In the genomic region with DNA sequence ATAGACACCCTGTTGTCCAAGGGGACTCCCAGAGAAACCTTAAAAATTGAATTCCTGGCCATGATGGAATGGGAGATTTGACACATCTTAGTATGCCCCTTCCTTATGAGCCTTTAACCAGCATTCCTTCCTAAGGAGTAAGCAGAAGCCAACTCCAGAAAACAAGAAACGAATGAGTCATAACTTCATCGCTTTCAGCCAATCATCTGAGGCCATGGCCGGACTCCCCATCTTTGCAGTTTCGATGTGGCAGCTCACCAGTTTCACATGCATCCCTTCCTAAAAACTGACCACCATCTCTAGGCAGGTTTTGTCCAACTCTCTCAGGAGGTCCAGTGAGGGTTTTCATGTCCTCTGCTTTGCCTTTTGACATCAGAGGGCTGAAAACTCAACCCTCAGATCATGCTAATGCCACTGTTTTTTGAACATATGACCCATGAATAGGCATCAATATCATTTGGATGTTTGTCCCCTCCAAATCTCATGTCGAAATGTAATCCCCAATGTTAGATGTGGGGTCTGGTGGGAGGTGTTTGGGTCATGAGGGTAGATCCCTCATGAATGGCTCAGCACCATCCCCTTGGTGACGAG, we compare ENCODE assay signal across 12 cellular contexts. TPM values are rescaled to one million over a fixed set of nuclear protein-coding genes. Genes with fewer than 3 reads are reported as not detected.
DNase-seq lines count a peak whose midpoint lies in the region; ATAC-seq and TF ChIP-seq lines count a peak whose summit lies in the region.
"Had no signal": no experiment of that assay in that cellular context is flagged by ENCODE, and none has a peak within 500 bp of the region (broad histone marks: within the 10 kb centered on the region; RNA-seq: fewer than 3 reads in every experiment).

No MANE protein-coding gene starts in this region.

- TF ChIP-seq CTCF in IMR-90 (conservative IDR thresholded peaks at IDR 0.05; ENCODE audit: low read depth, low read length) (no peak), cardiac fibroblast (IDR thresholded peaks at IDR 0.05; ENCODE audit: low read depth, low read length) (no peak), smooth muscle cell (IDR thresholded peaks at IDR 0.05; ENCODE audit: borderline replicate concordance, insufficient read depth, poor library complexity, severe bottlenecking) (no peak)

- H3K4me1 ChIP-seq in IMR-90 (ENCODE audit: control insufficient read depth, insufficient read depth, low read length): peaks cover 6% of the 10 kb centered on the region
- peaks cover 12% of the 10 kb centered on the region for H3K4me1 ChIP-seq in smooth muscle cell (ENCODE audit: low read depth)
- peaks cover 6% of the 10 kb centered on the region for H3K4me1 ChIP-seq in HAP-1

- in situ Hi-C loops in IMR-90 (cut with MboI; ENCODE audit: low sequenced_read_pairs) (no loop called here), HAP-1 (cut with MboI; ENCODE audit: low sequenced_read_pairs) (no loop called here)

- no peak overlapping the region; the same call in 2 of the 3 replicates for H2BK15ac ChIP-seq in IMR-90 (ENCODE audit: low read depth, low read length)

- DNase-seq in IMR-90 (peak; percentile 69), cardiac fibroblast (ENCODE audit: low read depth in 2 of 2) (peak; percentile 35 to 83), smooth muscle cell (lab: John Stamatoyannopoulos, UW; ENCODE audit: unreplicated experiment) (no peak), GOT3 (lab: John Stamatoyannopoulos, UW) (no peak), HAP-1 (ENCODE audit: low spot score in 2 of 2) (no peak)
- no peak for DNase-seq in stimulated activated CD4-positive, alpha-beta T cell treated with anti-CD3 and anti-CD28 coated beads, Interleukin-2, amount 100 ng/mL, for 24 hours
- DNase-seq in stimulated activated CD4-positive, alpha-beta T cell treated with anti-CD3 and anti-CD28 coated beads, Interleukin-4, amount 100 ng/mL, for 4 hours: no peak
- DNase-seq: activated T-cell treated with anti-CD3 and anti-CD28 coated beads, Interleukin-2, amount 50 U/mL, for 48 hours; NCI-H2227 treated with DMSO at 0.1 percent for 48 hours; WERI-Rb-1 had no signal

- peak; percentile 64 for ATAC-seq in GM19395 (IDR thresholded peaks at IDR 0.05; ENCODE audit: unreplicated experiment)
- ATAC-seq in IMR-90 (ENCODE audit: low read depth): peak; percentile 75
- ATAC-seq: Panc1 had no signal

- no peak overlapping the region for H3K18ac ChIP-seq in IMR-90 (ENCODE audit: low read depth, low read length)

- H3K4me2 ChIP-seq in IMR-90 (ENCODE audit: low read depth, low read length) (no peak overlapping the region), smooth muscle cell (no peak overlapping the region)

- CTCF ChIA-PET in IMR-90 (lab: Yijun Ruan, JAX): no interaction called here

- no peak overlapping the region for H2BK20ac ChIP-seq in IMR-90 (ENCODE audit: low read depth, low read length)

- H3K9me3 ChIP-seq in IMR-90 (ENCODE audit: control insufficient read depth, insufficient read depth, low read length) (no peaks in the 10 kb centered on the region), smooth muscle cell (replicated peaks; ENCODE audit: low read depth) (no peaks in the 10 kb centered on the region), HAP-1 (no peaks in the 10 kb centered on the region)

- H3K36me3 ChIP-seq in IMR-90 (ENCODE audit: control insufficient read depth, insufficient read depth, low read length) (no peaks in the 10 kb centered on the region), smooth muscle cell (ENCODE audit: low read depth) (no peaks in the 10 kb centered on the region), HAP-1 (replicated peaks) (no peaks in the 10 kb centered on the region; the same call in 1 of the 2 replicates)

- no peaks in the 10 kb centered on the region for H3K27me3 ChIP-seq in IMR-90 (ENCODE audit: control insufficient read depth, insufficient read depth, low read length)
- H3K27me3 ChIP-seq in smooth muscle cell (ENCODE audit: low read depth): no peaks in the 10 kb centered on the region
- H3K27me3 ChIP-seq in HAP-1 (ENCODE audit: low read depth): no peaks in the 10 kb centered on the region

- H3K27ac ChIP-seq in IMR-90 (ENCODE audit: insufficient read depth, low read length) (no peak overlapping the region), smooth muscle cell (ENCODE audit: low read depth) (peak overlapping the region; percentile 48)
- H3K27ac ChIP-seq: WERI-Rb-1 had no signal

- intact Hi-C loops in IMR-90 (cut with micrococcal nuclease): no loop called here

- peaks cover 74% of the 10 kb centered on the region for H3K79me2 ChIP-seq in smooth muscle cell (ENCODE audit: low read depth)

- H3K56ac ChIP-seq in IMR-90 (ENCODE audit: extremely low read depth, insufficient read depth, low read length): no peak overlapping the region

- peaks cover 3% of the 10 kb centered on the region for H3F3A ChIP-seq in smooth muscle cell (ENCODE audit: low read depth)

- no peaks in the 10 kb centered on the region for H4K20me1 ChIP-seq in IMR-90 (ENCODE audit: insufficient read depth, low read length)
- peaks cover 43% of the 10 kb centered on the region for H4K20me1 ChIP-seq in smooth muscle cell (ENCODE audit: low read depth)

- 0 out of 2 replicates have a peak overlapping the region, but pooled peaks have one; percentile 5 for H3K4ac ChIP-seq in IMR-90 (ENCODE audit: low read depth, low read length)

- H4K5ac ChIP-seq in IMR-90 (ENCODE audit: low read depth, low read length): no peak overlapping the region

- peaks cover 2% of the 10 kb centered on the region; the same call in 1 of the 2 replicates for H3K9me1 ChIP-seq in IMR-90 (ENCODE audit: insufficient read depth, low read length)

- BruUV-seq in IMR-90 (replicated peaks; lab: Mats Ljungman, UMichigan): no TSS peak

- H2BK120ac ChIP-seq in IMR-90 (ENCODE audit: low read depth, low read length): no peak overlapping the region

- 71% methylated on average over 4 of the region's 6 CpGs; no CpG with 5 or more reads in 1 of the 2 experiments for WGBS in IMR-90 (ENCODE audit: extremely low coverage in 2 of 2, insufficient read length in 1 of 2), 2 experiments
- 84% methylated on average over 6 of the region's 6 CpGs for WGBS in smooth muscle cell (ENCODE audit: low lambda C conversion rate)

- dilution Hi-C loops in IMR-90 (cut with HindIII; ENCODE audit: low sequenced_read_pairs, unreplicated experiment): no loop called here

- no peak overlapping the region for H3K23ac ChIP-seq in IMR-90 (ENCODE audit: low read depth, low read length)

- peak overlapping the region in 1 of 2 experiments; percentile 34; a peak in 1 of 4 replicates for H4K8ac ChIP-seq in IMR-90 (ENCODE audit: low read depth in 2 of 2, low read length in 2 of 2)

- POLR2A ChIA-PET in IMR-90 (lab: Charles Lee; ENCODE audit: unreplicated experiment): no interaction called here

- H2AFZ ChIP-seq in IMR-90 (replicated peaks; ENCODE audit: low read length, poor library complexity): no peak overlapping the region
- H2AFZ ChIP-seq in smooth muscle cell (ENCODE audit: low read depth): no peak overlapping the region

- peaks cover 3 to 13% of the 10 kb centered on the region in 2 experiments; a peak in 2 of 4 replicates for H3K79me1 ChIP-seq in IMR-90 (ENCODE audit: low read depth in 1 of 2, low read length in 2 of 2)

- H2BK5ac ChIP-seq in IMR-90 (ENCODE audit: low read depth, low read length, poor library complexity, severe bottlenecking): no peak overlapping the region

- H2AK9ac ChIP-seq in IMR-90 (replicated peaks; ENCODE audit: low read depth, low read length, poor library complexity): no peak overlapping the region

- H3K4me3 ChIP-seq in IMR-90 (ENCODE audit: insufficient read depth, low read depth, low read length) (no peak overlapping the region), cardiac fibroblast (replicated peaks in 1 of 2; ENCODE audit: low read depth in 2 of 2, low read length in 2 of 2) (no peak overlapping the region), smooth muscle cell (no peak overlapping the region), HAP-1 (no peak overlapping the region)

- H3K14ac ChIP-seq in IMR-90 (replicated peaks; ENCODE audit: low read depth, low read length): peak overlapping the region; percentile 40; the same call in 1 of the 2 replicates

- no peak for TF ChIP-seq RAD21 in IMR-90 (IDR thresholded peaks at IDR 0.05; ENCODE audit: low read length)

- H3K9ac ChIP-seq in IMR-90 (ENCODE audit: low read depth, low read length): no peak overlapping the region
- H3K9ac ChIP-seq in smooth muscle cell (ENCODE audit: low read depth): no peak overlapping the region

- peak overlapping the region; percentile 27; the same call in 1 of the 2 replicates for H2AK5ac ChIP-seq in IMR-90 (ENCODE audit: low read depth, low read length)

- H4K91ac ChIP-seq in IMR-90 (ENCODE audit: insufficient read depth, low read depth, low read length): no peak overlapping the region

- TF ChIP-seq POLR2A in IMR-90 (IDR thresholded peaks at IDR 0.05; ENCODE audit: low read depth, low read length): no peak

TF ChIP-seq in IMR-90, 13 proteins besides CTCF, POLR2A, EP300 and RAD21:
- no peak for TF ChIP-seq CEBPB (IDR thresholded peaks at IDR 0.05; ENCODE audit: low read depth, low read length)
- TF ChIP-seq FOS (IDR thresholded peaks at IDR 0.05; ENCODE audit: low read depth, low read length): peak; percentile 68

RNA-seq across cellular contexts. Expression of a gene that starts 19.9 kb away (rescaled TPM):
- total RNA-seq in IMR-90 (2012; rRNA removed) (5.4 and 10.3 TPM in 2 replicates), smooth muscle cell (38.6 and 46.4 TPM in 2 replicates)
- polyA plus RNA-seq in IMR-90 (2012; rRNA removed) (3.5 and 4.8 TPM in 2 replicates), smooth muscle cell (10.9 and 26.4 TPM in 2 replicates)
- 0.53 and 1.7 TPM in 2 replicates for polyA plus RNA-seq in IMR-90 (2012; cell fraction: cytosol; rRNA removed)
- polyA plus RNA-seq in IMR-90 (2012; cell fraction: nucleus; rRNA removed; ENCODE audit: low replicate concordance): 1.3 and 12.2 TPM in 2 replicates

Comparison
In these comparisons a context has a peak if more than half of its experiments do, and no peak if none do; other contexts are left out.
1. DNase-seq: peak in IMR-90 (single experiment) and cardiac fibroblast (2 of 2); none in smooth muscle cell (single experiment), GOT3 (single experiment), HAP-1 (0 of 2), stimulated activated CD4-positive, alpha-beta T cell treated with anti-CD3 and anti-CD28 coated beads, Interleukin-2, amount 100 ng/mL, for 24 hours (0 of 2) and stimulated activated CD4-positive, alpha-beta T cell treated with anti-CD3 and anti-CD28 coated beads, Interleukin-4, amount 100 ng/mL, for 4 hours (0 of 2).